Comparison of ENCODE assay signal across 16 cellular contexts in the genomic region with DNA sequence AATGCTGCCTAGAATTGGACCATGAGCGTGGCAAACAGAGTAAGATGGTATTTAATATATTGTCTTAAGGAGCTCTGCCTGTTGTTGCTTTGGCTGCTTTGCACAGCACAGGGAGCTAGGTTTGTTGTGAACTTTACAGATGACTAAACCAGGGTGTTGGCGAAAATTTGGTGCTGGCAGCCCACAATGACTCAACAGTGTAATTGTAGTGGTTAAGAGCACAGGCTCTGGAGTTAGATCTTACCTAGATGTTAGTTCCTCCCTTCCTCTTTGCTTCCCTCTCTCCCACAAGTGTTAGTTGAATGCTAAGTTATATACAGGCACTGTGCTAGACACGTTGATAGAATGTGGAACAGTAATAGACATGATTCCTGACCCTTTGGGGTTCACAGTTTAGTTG.
A peak's percentile ranks its signal among the peaks of the same experiment; 100 is the strongest.
DNase-seq lines count a peak whose midpoint lies in the region; ATAC-seq, FAIRE-seq and TF ChIP-seq lines count a peak whose summit lies in the region.
"Had no signal": no experiment of that assay in that cellular context is flagged by ENCODE, and none has a peak within 500 bp of the region (broad histone marks: within the 10 kb centered on the region; RNA-seq: fewer than 3 reads in every experiment).

No MANE protein-coding gene starts in this region.

- no peaks in the 10 kb centered on the region for H3K79me1 ChIP-seq in trophoblast cell (ENCODE audit: low read length)

- H3K4me3 Mint-ChIP-seq in astrocyte (ENCODE audit: unreplicated experiment), result no peak overlapping the region
- H3K4me3 Mint-ChIP-seq: CD14-positive monocyte; central memory CD8-positive, alpha-beta T cell; natural killer cell treated with Interleukin-12 subunit alpha and Interleukin-12 subunit beta and Interleukin-15 and Interleukin-18, amount 100 ng/mL, for 72 hours had no signal

- H3K36me3 Mint-ChIP-seq in astrocyte (ENCODE audit: low read depth, unreplicated experiment), result no peaks in the 10 kb centered on the region
- H3K36me3 Mint-ChIP-seq: CD14-positive monocyte; natural killer cell treated with Interleukin-12 subunit alpha and Interleukin-12 subunit beta and Interleukin-15 and Interleukin-18, amount 100 ng/mL, for 72 hours had no signal

- H4K8ac ChIP-seq in trophoblast cell (ENCODE audit: low read depth, low read length), result no peak overlapping the region

- H3K4me3 ChIP-seq in astrocyte (ENCODE audit: insufficient read depth, low read depth, low read length), result no peak overlapping the region
- no peak overlapping the region for H3K4me3 ChIP-seq in trophoblast cell (ENCODE audit: low read depth, low read length)
- H3K4me3 ChIP-seq: hepatocyte, right atrium auricular region had no signal

- DNase-seq in GM03348 (ENCODE audit: low spot score), result peak; percentile 31
- DNase-seq in M059J (ENCODE audit: low read depth), result peak; percentile 82
- peak; percentile 54 for DNase-seq in astrocyte (ENCODE audit: low read depth)
- DNase-seq in NCI-H345 treated with DMSO at 0.1 percent for 48 hours (lab: John Stamatoyannopoulos, UW; ENCODE audit: unreplicated experiment), result no peak
- DNase-seq in trophoblast cell, result no peak
- no peak for DNase-seq in NCI-H1105 treated with DMSO at 0.1 percent for 48 hours (lab: John Stamatoyannopoulos, UW)
- no peak for DNase-seq in iPS-NIHi7 (ENCODE audit: extremely low spot score)
- DNase-seq: left ventricle myocardium superior, NCI-H1417 treated with DMSO at 0.1 percent for 48 hours had no signal

- no peaks in the 10 kb centered on the region for H3K27me3 Mint-ChIP-seq in astrocyte (ENCODE audit: low read depth, unreplicated experiment)
- H3K27me3 Mint-ChIP-seq: central memory CD8-positive, alpha-beta T cell had no signal

- no peak for FAIRE-seq in astrocyte (lab: Jason Lieb, UNC)
- FAIRE-seq: endothelial cell of umbilical vein had no signal

- H3K18ac ChIP-seq in trophoblast cell (ENCODE audit: low read length), result no peak overlapping the region

- H3K4me1 ChIP-seq in astrocyte (ENCODE audit: insufficient read depth, low read length) (no peaks in the 10 kb centered on the region), trophoblast cell (ENCODE audit: control insufficient read depth in 1 of 2, insufficient read depth in 2 of 2, low read length in 2 of 2) (no peaks in the 10 kb centered on the region)
- H3K4me1 ChIP-seq: right atrium auricular region had no signal

- H2BK120ac ChIP-seq in trophoblast cell (ENCODE audit: insufficient read depth, low read length, poor library complexity), result no peak overlapping the region

- ATAC-seq in GM19023 (IDR thresholded peaks at IDR 0.05; ENCODE audit: unreplicated experiment), result peak; percentile 88
- ATAC-seq: left ventricle myocardium superior had no signal

- H3K27ac Mint-ChIP-seq in astrocyte (ENCODE audit: unreplicated experiment), result no peak overlapping the region
- H3K27ac Mint-ChIP-seq: CD14-positive monocyte; natural killer cell treated with Interleukin-12 subunit alpha and Interleukin-12 subunit beta and Interleukin-15 and Interleukin-18, amount 100 ng/mL, for 72 hours had no signal

- H2BK5ac ChIP-seq in trophoblast cell (ENCODE audit: low read depth, low read length, poor library complexity), result no peak overlapping the region

- no peak overlapping the region for H4K12ac ChIP-seq in trophoblast cell (ENCODE audit: low read depth, low read length)

- no peak overlapping the region for H3K14ac ChIP-seq in trophoblast cell (ENCODE audit: low read length)

- peaks cover 2% of the 10 kb centered on the region for H3K4me1 Mint-ChIP-seq in astrocyte (ENCODE audit: low read depth, unreplicated experiment)
- H3K4me1 Mint-ChIP-seq: CD14-positive monocyte; central memory CD8-positive, alpha-beta T cell had no signal

- no peak overlapping the region for H2AFZ ChIP-seq in astrocyte (ENCODE audit: low read depth, low read length)
- no peak overlapping the region for H2AFZ ChIP-seq in trophoblast cell (ENCODE audit: insufficient read depth, low read length, poor library complexity)
- H2AFZ ChIP-seq: hepatocyte had no signal

- H3K23ac ChIP-seq in trophoblast cell (ENCODE audit: low read length), result no peak overlapping the region

- no peak overlapping the region for H2AK5ac ChIP-seq in trophoblast cell (ENCODE audit: low read length)

- no peak overlapping the region for H3K9ac ChIP-seq in astrocyte (ENCODE audit: low read length)
- H3K9ac ChIP-seq in trophoblast cell (ENCODE audit: low read length), result no peak overlapping the region

- H3K27ac ChIP-seq in astrocyte (ENCODE audit: low read depth, low read length) (no peak overlapping the region), trophoblast cell (ENCODE audit: low read depth, low read length) (no peak overlapping the region)
- H3K27ac ChIP-seq: hepatocyte, right atrium auricular region had no signal

- WGBS in trophoblast cell (ENCODE audit: extremely low coverage, insufficient coverage, insufficient read length), result no CpG with 5 or more reads among the region's 3 CpGs

- H3K4me2 ChIP-seq in astrocyte (ENCODE audit: low read length) (no peak overlapping the region), trophoblast cell (ENCODE audit: low read length) (no peak overlapping the region)
- H3K4me2 ChIP-seq: hepatocyte had no signal

- H3K27me3 ChIP-seq in astrocyte (ENCODE audit: insufficient read depth, low read length), result no peaks in the 10 kb centered on the region
- no peaks in the 10 kb centered on the region for H3K27me3 ChIP-seq in trophoblast cell (ENCODE audit: insufficient read depth, low read length)
- H3K27me3 ChIP-seq: hepatocyte, right atrium auricular region had no signal

- H3K4ac ChIP-seq in trophoblast cell (ENCODE audit: low read depth, low read length), result no peak overlapping the region

- H3K9me3 Mint-ChIP-seq in astrocyte (ENCODE audit: unreplicated experiment), result no peaks in the 10 kb centered on the region
- H3K9me3 Mint-ChIP-seq: central memory CD8-positive, alpha-beta T cell had no signal

- no peaks in the 10 kb centered on the region for H4K20me1 ChIP-seq in astrocyte (ENCODE audit: insufficient read depth, low read length)

- H3K9me3 ChIP-seq in astrocyte (ENCODE audit: insufficient read depth, low read depth, low read length) (no peaks in the 10 kb centered on the region), trophoblast cell (ENCODE audit: insufficient read depth, low read depth, low read length) (no peaks in the 10 kb centered on the region)
- H3K9me3 ChIP-seq: right atrium auricular region had no signal

- H2BK12ac ChIP-seq in trophoblast cell (ENCODE audit: low read length), result no peak overlapping the region

- no peak overlapping the region for H4K91ac ChIP-seq in trophoblast cell (ENCODE audit: low read depth, low read length)

- TF ChIP-seq CTCF in astrocyte (IDR thresholded peaks at IDR 0.05; ENCODE audit: insufficient read depth, low read depth, low read length), result no peak

- H3K36me3 ChIP-seq in astrocyte (ENCODE audit: insufficient read depth, low read length), result no peaks in the 10 kb centered on the region
- no peaks in the 10 kb centered on the region for H3K36me3 ChIP-seq in trophoblast cell (ENCODE audit: control insufficient read depth in 1 of 2, insufficient read depth in 2 of 2, low read length in 2 of 2)
- H3K36me3 ChIP-seq: right atrium auricular region had no signal

- H3K79me2 ChIP-seq in astrocyte (ENCODE audit: insufficient read depth, low read length), result no peaks in the 10 kb centered on the region
- no peaks in the 10 kb centered on the region for H3K79me2 ChIP-seq in trophoblast cell (ENCODE audit: control insufficient read depth, insufficient read depth, low read length, poor library complexity)
- H3K79me2 ChIP-seq: hepatocyte had no signal

Comparison
In these comparisons a context has a peak if more than half of its experiments do, and no peak if none do; other contexts are left out.
1. DNase-seq: peak in GM03348 (single experiment), M059J (single experiment) and astrocyte (single experiment); none in NCI-H345 treated with DMSO at 0.1 percent for 48 hours (single experiment), trophoblast cell (0 of 2), NCI-H1105 treated with DMSO at 0.1 percent for 48 hours (single experiment) and iPS-NIHi7 (single experiment).